Comparison of ENCODE assay signal across 22 cellular contexts in genomic region chr10:61844116-61844515, GRCh38.
"Had no signal": no experiment of that assay in that cellular context is flagged by ENCODE, and none has a peak within 500 bp of the region (broad histone marks: within the 10 kb centered on the region; RNA-seq: fewer than 3 reads in every experiment).

No MANE protein-coding gene starts in this region.

- H3K4me3 ChIP-seq: lower lobe of right lung, right lobe of liver, skin epidermis, testis, upper lobe of left lung had no signal

- H3K9me3 ChIP-seq: lower lobe of right lung, right lobe of liver, testis, upper lobe of left lung had no signal

- ATAC-seq: activated CD4-positive, CD25-positive, alpha-beta regulatory T cell treated with anti-CD3 and anti-CD28 coated beads, Interleukin-2, amount 50 U/mL, for 24 hours; activated CD8-positive, alpha-beta memory T cell treated with anti-CD3 and anti-CD28 coated beads, Interleukin-2, amount 10 ng/mL, durations not matched to agents 7 days and 5 days; activated CD8-positive, alpha-beta T cell treated with anti-CD3 and anti-CD28 coated beads for 36 hours; activated naive CD4-positive, alpha-beta T cell treated with anti-CD3 and anti-CD28 coated beads, Interleukin-2, amount 50 U/mL, for 72 hours; left lobe of liver; lower lobe of right lung; naive thymus-derived CD4-positive, alpha-beta T cell; right lobe of liver had no signal

- H3K36me3 ChIP-seq: brain microvascular endothelial cell, lower lobe of right lung, right lobe of liver, upper lobe of left lung had no signal

- H3K27ac ChIP-seq: brain microvascular endothelial cell, lower lobe of right lung, right lobe of liver, skin epidermis, testis, upper lobe of left lung, VCaP had no signal

- H3K27me3 ChIP-seq: brain microvascular endothelial cell, right lobe of liver, testis, upper lobe of left lung had no signal

- DNase-seq: activated CD4-positive, alpha-beta T cell treated with anti-CD3 and anti-CD28 coated beads, Interleukin-2, amount 10 ng/mL, durations not matched to agents 7 days and 5 days; activated CD8-positive, alpha-beta memory T cell treated with anti-CD3 and anti-CD28 coated beads, Interleukin-2, amount 10 ng/mL, durations not matched to agents 7 days and 5 days; activated CD8-positive, alpha-beta T cell treated with anti-CD3 and anti-CD28 coated beads for 36 hours; aorta; brain microvascular endothelial cell; caudate nucleus; effector CD4-positive, alpha-beta T cell; foreskin fibroblast; lower lobe of right lung; mesendoderm; naive thymus-derived CD4-positive, alpha-beta T cell; occipital lobe; posterior cingulate gyrus; right lobe of liver; stimulated activated naive CD4-positive, alpha-beta T cell; testis; upper lobe of left lung had no signal

- H3K4me1 ChIP-seq: lower lobe of right lung, right lobe of liver, upper lobe of left lung had no signal
